19 cellular contexts compared by ENCODE assay signal in the genomic region with DNA sequence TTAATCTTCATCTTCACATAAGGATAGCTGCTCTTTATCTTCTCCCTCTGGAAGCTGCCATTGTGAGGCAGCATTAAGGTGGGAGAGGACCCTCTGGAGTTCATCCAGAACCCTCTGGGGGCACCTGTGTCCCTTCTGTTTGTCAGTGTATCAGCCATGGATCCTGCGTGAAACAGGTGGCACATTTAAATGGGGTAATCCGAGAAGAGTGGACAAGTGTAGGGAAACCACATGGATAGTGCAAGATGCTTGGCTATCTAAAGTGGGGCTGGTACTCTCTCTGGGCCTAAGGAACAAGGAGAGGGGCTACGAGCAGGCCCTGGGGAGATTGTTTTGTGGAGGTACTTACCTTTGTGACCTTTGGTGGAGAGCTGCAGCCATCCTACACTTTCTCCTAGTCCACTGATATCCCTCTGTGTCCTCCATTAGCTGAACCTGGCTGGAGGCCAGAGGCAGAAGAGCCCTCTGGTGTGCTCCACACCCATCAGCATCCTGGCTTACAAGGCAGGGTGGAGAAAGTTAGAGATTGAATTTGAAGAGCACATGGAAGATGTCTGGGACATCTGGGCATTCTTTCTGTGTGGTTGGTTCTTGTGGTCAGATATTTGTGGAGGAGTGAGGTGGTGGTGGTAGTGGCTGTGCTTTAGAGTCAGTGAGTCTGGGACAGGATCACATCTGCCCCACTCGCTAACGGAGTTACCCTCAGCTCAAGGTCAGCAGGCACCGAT.
A peak's percentile ranks its signal among the peaks of the same experiment; 100 is the strongest.
DNase-seq lines count a peak whose midpoint lies in the region; ATAC-seq, FAIRE-seq and TF ChIP-seq lines count a peak whose summit lies in the region.
"Had no signal": no experiment of that assay in that cellular context is flagged by ENCODE, and none has a peak within 500 bp of the region (broad histone marks: within the 10 kb centered on the region; RNA-seq: fewer than 3 reads in every experiment).

No MANE protein-coding gene starts in this region.

- H3K36me3 ChIP-seq in GM23248 (ENCODE audit: low read depth) (no peaks in the 10 kb centered on the region), SJCRH30 (no peaks in the 10 kb centered on the region), osteoblast (ENCODE audit: insufficient read depth, low read length) (no peaks in the 10 kb centered on the region)
- H3K36me3 ChIP-seq: BLaER1 treated with 17β-estradiol and CSF1 and Interleukin-3, amounts not matched to agents 10 nM and 100 nM; HAP-1; vagina had no signal

- H3K27ac ChIP-seq in GM23248 (no peak overlapping the region), SJCRH30 (peak overlapping the region; percentile 98), osteoblast (ENCODE audit: low read depth, low read length) (no peak overlapping the region)
- H3K27ac ChIP-seq: BLaER1 treated with 17β-estradiol and CSF1 and Interleukin-3, amounts not matched to agents 10 nM and 100 nM; vagina had no signal

- H3K4me1 ChIP-seq in GM23248 (ENCODE audit: insufficient read depth) (peaks cover 21% of the 10 kb centered on the region), SJCRH30 (peaks cover 51% of the 10 kb centered on the region), osteoblast (ENCODE audit: insufficient read depth, low read length) (peaks cover 5% of the 10 kb centered on the region)
- H3K4me1 ChIP-seq: vagina had no signal

- DNase-seq in AG10803 (ENCODE audit: low read depth) (peak; percentile 96), GM23248 (peak; percentile 45), SJCRH30 (peak; percentile 80 to 90), hepatic stellate cell (ENCODE audit: low spot score) (peak; percentile 8), GM12892 (ENCODE audit: insufficient read length) (no peak), osteoblast (ENCODE audit: insufficient read length, low spot score, missing footprints) (no peak), GM13976 (ENCODE audit: low spot score) (no peak)
- DNase-seq: activated CD4-positive, alpha-beta T cell treated with anti-CD3 and anti-CD28 coated beads, Interleukin-2, amount 50 U/mL, for 1 hour; GF-D8; immature natural killer cell; midbrain; NCI-H345; stimulated activated CD4-positive, alpha-beta T cell treated with anti-CD3 and anti-CD28 coated beads, Interleukin-2, amount 100 ng/mL, for 24 hours had no signal

- H3K4me2 ChIP-seq in GM23248 (ENCODE audit: unreplicated experiment) (no peak overlapping the region), osteoblast (ENCODE audit: insufficient read depth, low read length) (no peak overlapping the region)

- in situ Hi-C loops in GM23248 (cut with MboI) = no loop called here
- in situ Hi-C loops in GM13976 (cut with MboI; ENCODE audit: low sequenced_read_pairs, unreplicated experiment) = no loop called here

- H3K9me2 ChIP-seq in GM23248 (ENCODE audit: insufficient read depth) = no peaks in the 10 kb centered on the region

- 86 to 88% methylated on average over 6 of the region's 6 CpGs for WGBS in GM23248 (ENCODE audit: low coverage in 1 of 2, low lambda C conversion rate in 2 of 2, missing lambda C conversion rate in 2 of 2), 2 experiments

- H3K79me2 ChIP-seq in GM23248 (ENCODE audit: insufficient read depth) (no peaks in the 10 kb centered on the region), osteoblast (ENCODE audit: insufficient read depth, low read length) (no peaks in the 10 kb centered on the region)

- H3K9me3 ChIP-seq in GM23248 (ENCODE audit: low read depth) (no peaks in the 10 kb centered on the region), SJCRH30 (replicated peaks) (no peaks in the 10 kb centered on the region), osteoblast (ENCODE audit: low read depth, low read length) (no peaks in the 10 kb centered on the region)
- H3K9me3 ChIP-seq: BLaER1 treated with 17β-estradiol and CSF1 and Interleukin-3, amounts not matched to agents 10 nM and 100 nM; HAP-1; vagina had no signal

- H3K4me3 ChIP-seq in AG10803 (ENCODE audit: low read length) = no peak overlapping the region
- no peak overlapping the region for H3K4me3 ChIP-seq in GM23248
- no peak overlapping the region for H3K4me3 ChIP-seq in SJCRH30
- H3K4me3 ChIP-seq in osteoblast (ENCODE audit: insufficient read depth, low read length) = no peak overlapping the region
- H3K4me3 ChIP-seq: BLaER1 treated with 17β-estradiol and CSF1 and Interleukin-3, amounts not matched to agents 10 nM and 100 nM; HAP-1; vagina had no signal

- no peak for TF ChIP-seq POLR2A in GM12892 (IDR thresholded peaks at IDR 0.05; ENCODE audit: low read depth, low read length)

- peaks cover 7% of the 10 kb centered on the region; the same call in 1 of the 2 replicates for H3F3A ChIP-seq in GM23248 (ENCODE audit: insufficient read depth)

- H4K20me1 ChIP-seq in GM23248 (ENCODE audit: insufficient read depth) (no peaks in the 10 kb centered on the region), osteoblast (ENCODE audit: insufficient read depth, low read length) (no peaks in the 10 kb centered on the region)
- H4K20me1 ChIP-seq: BLaER1 treated with 17β-estradiol and CSF1 and Interleukin-3, amounts not matched to agents 10 nM and 100 nM had no signal

- H2AFZ ChIP-seq in GM23248 (no peak overlapping the region), osteoblast (ENCODE audit: low read length) (no peak overlapping the region)

- ATAC-seq in HG02610 (IDR thresholded peaks at IDR 0.05; ENCODE audit: unreplicated experiment) = no peak
- ATAC-seq: Panc1 had no signal

- H3K9ac ChIP-seq in GM23248 = no peak overlapping the region
- H3K9ac ChIP-seq: BLaER1 treated with 17β-estradiol and CSF1 and Interleukin-3, amounts not matched to agents 10 nM and 100 nM had no signal

- no peak for FAIRE-seq in GM12892 (lab: Jason Lieb, UNC)
- FAIRE-seq: frontal cortex had no signal

- H3K27me3 ChIP-seq in GM23248 (replicated peaks; ENCODE audit: insufficient read depth) (no peaks in the 10 kb centered on the region), SJCRH30 (no peaks in the 10 kb centered on the region), osteoblast (ENCODE audit: insufficient read depth, low read length) (no peaks in the 10 kb centered on the region)
- H3K27me3 ChIP-seq: BLaER1 treated with 17β-estradiol and CSF1 and Interleukin-3, amounts not matched to agents 10 nM and 100 nM; vagina had no signal

- TF ChIP-seq CTCF in AG10803 (conservative IDR thresholded peaks at IDR 0.05; ENCODE audit: low read length) (peak; percentile 26), osteoblast (IDR thresholded peaks at IDR 0.05; ENCODE audit: extremely low read depth, low read depth, low read length) (no peak), GM13976 (IDR thresholded peaks at IDR 0.05; ENCODE audit: borderline replicate concordance, control extremely low read depth, extremely low read depth, insufficient read depth, missing control alignments) (no peak)

Comparison
In these comparisons a context has a peak if more than half of its experiments do, and no peak if none do; other contexts are left out.
1. DNase-seq: peak in AG10803 (single experiment), GM23248 (single experiment), SJCRH30 (2 of 2) and hepatic stellate cell (single experiment); none in GM12892 (single experiment), osteoblast (single experiment) and GM13976 (single experiment).